ENCODE assay signal across 2 cellular contexts in the genomic region with DNA sequence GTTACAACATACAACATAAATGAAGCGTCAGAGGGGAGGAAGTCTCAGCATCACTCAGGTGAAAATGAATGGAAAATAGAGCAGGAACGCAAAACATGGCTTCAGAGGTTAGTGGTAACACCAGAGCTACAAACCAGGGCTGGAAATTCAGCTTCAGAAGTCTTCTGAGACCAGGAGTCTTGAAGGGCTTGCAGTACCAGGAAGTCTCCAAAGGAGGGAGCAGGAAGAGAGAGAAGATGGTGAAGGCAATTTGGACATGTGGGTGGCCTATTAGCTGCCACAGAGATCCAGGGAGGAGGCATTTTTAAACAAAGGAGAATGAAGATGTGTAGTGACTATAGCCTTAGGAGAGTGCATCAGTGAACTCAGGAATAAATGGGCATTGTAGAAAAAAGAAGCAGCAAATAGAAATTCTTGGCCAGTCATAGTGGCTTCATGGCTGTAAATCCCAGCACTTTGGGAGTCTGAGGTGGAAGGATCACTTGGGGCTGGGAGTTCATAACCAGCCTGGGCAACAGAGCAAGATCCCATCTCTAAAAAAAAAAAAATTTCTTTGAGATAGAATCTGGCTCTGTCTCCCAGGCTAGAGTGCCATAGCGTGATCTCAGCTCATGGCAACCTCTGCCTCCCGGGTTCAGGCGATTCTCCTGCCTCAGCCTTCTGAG.
TF ChIP-seq lines count a peak whose summit lies in the region.

No MANE protein-coding gene starts in this region.

TF ChIP-seq in HCT116, 20 proteins besides CTCF, POLR2A, EP300 and RAD21:
- peak; percentile 71; the same call in 1 of the 2 replicates for TF ChIP-seq CBX3 (IDR thresholded peaks at IDR 0.05; ENCODE audit: low read depth)
- TF ChIP-seq ELF1 (IDR thresholded peaks at IDR 0.05; ENCODE audit: borderline replicate concordance, low read depth), result no peak; the same call in 1 of the 2 replicates
- TF ChIP-seq SIN3A (IDR thresholded peaks at IDR 0.05; ENCODE audit: low read depth), result no peak
- peak; percentile 20 for TF ChIP-seq YY1 (IDR thresholded peaks at IDR 0.05; ENCODE audit: extremely low read depth, insufficient replicate concordance, low read depth, low read length)
- TF ChIP-seq, protein P1, sequence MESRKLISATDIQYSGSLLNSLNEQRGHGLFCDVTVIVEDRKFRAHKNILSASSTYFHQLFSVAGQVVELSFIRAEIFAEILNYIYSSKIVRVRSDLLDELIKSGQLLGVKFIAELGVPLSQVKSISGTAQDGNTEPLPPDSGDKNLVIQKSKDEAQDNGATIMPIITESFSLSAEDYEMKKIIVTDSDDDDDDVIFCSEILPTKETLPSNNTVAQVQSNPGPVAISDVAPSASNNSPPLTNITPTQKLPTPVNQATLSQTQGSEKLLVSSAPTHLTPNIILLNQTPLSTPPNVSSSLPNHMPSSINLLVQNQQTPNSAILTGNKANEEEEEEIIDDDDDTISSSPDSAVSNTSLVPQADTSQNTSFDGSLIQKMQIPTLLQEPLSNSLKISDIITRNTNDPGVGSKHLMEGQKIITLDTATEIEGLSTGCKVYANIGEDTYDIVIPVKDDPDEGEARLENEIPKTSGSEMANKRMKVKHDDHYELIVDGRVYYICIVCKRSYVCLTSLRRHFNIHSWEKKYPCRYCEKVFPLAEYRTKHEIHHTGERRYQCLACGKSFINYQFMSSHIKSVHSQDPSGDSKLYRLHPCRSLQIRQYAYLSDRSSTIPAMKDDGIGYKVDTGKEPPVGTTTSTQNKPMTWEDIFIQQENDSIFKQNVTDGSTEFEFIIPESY (IDR thresholded peaks at IDR 0.05; ENCODE audit: extremely low read depth, insufficient replicate concordance, low read length), result no peak

TF ChIP-seq in endothelial cell of umbilical vein, 7 proteins besides CTCF, POLR2A, EP300 and RAD21:
- no peak for TF ChIP-seq EZH2 (IDR thresholded peaks at IDR 0.05; ENCODE audit: borderline replicate concordance, low read depth, low read length, severe bottlenecking)
- TF ChIP-seq JUN (IDR thresholded peaks at IDR 0.05; ENCODE audit: borderline replicate concordance, insufficient read depth, insufficient read length, low read depth), result no peak
- TF ChIP-seq POLR2AphosphoS5 (IDR thresholded peaks at IDR 0.05; ENCODE audit: insufficient read depth, low read depth, low read length), result no peak
- no peak for TF ChIP-seq MYC (IDR thresholded peaks at IDR 0.05; ENCODE audit: low read depth, low read length)
- TF ChIP-seq, protein P2, sequence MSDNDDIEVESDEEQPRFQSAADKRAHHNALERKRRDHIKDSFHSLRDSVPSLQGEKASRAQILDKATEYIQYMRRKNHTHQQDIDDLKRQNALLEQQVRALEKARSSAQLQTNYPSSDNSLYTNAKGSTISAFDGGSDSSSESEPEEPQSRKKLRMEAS (IDR thresholded peaks at IDR 0.05; ENCODE audit: insufficient read depth, insufficient read length), result no peak
- no peak for TF ChIP-seq GATA2 (IDR thresholded peaks at IDR 0.05; ENCODE audit: insufficient read depth, insufficient read length, low read depth, low read length)
- TF ChIP-seq FOS (IDR thresholded peaks at IDR 0.05; ENCODE audit: borderline replicate concordance, insufficient read depth, low read length), result no peak
